In the genomic region with DNA sequence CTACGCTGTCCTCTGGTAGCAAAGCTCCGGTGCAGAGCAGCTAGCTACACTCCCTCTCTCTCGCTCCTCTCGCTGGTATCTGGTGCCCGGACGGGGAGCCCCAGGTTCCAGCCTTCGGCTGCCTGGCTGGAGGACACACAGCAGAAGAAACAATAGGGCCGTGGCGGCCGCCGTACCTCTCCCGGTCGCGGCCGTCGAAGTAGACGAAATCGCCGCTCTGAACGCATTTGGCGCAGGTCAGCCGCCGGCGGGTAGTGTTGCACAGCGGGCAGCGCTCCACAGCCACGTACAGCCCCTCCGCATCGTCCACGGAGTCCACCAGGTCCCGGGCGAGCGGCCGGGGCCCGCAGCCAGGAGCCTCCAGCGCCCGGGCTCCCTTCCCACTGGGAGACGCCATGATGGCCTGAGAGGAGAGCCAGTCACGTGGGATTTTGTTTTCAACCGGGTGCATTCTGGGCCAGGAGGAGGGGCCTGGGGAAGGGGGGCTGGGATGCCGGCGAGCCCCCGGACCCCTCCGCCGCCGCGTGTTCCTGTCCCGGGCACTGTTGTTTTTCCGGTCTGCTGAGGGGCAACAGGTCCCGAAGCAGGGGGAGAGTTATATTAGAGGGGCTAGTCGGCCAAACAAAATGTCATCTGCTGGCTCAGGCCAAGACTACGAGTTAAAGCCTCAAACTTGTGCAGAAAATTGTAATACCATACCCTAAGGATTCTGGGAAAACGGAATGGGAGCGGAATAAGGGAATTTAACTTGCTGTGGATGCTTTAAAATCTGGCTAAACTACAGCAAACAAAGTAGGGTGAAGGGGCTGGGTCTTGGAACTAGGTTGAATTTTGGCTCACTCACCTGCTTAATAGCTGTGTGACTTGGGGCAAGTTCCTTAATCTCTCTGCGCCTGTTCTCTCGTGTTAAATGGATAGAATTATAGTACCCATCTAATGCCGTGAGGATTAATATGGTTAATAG, we compare ENCODE assay signal across 8 cellular contexts.
DNase-seq lines count a peak whose midpoint lies in the region; ATAC-seq and TF ChIP-seq lines count a peak whose summit lies in the region.

A gene with protein sequence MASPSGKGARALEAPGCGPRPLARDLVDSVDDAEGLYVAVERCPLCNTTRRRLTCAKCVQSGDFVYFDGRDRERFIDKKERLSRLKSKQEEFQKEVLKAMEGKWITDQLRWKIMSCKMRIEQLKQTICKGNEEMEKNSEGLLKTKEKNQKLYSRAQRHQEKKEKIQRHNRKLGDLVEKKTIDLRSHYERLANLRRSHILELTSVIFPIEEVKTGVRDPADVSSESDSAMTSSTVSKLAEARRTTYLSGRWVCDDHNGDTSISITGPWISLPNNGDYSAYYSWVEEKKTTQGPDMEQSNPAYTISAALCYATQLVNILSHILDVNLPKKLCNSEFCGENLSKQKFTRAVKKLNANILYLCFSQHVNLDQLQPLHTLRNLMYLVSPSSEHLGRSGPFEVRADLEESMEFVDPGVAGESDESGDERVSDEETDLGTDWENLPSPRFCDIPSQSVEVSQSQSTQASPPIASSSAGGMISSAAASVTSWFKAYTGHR (minus strand): TSS at position 405 of the 964 bp plus-strand sequence. CDS start 8 bp downstream, at position 397.

- no peak for TF ChIP-seq CTCF in brain microvascular endothelial cell (IDR thresholded peaks at IDR 0.05; ENCODE audit: low read depth, low read length, missing control alignments)

- H3K27ac ChIP-seq in brain microvascular endothelial cell, result peak within 1 kb of the TSS; percentile 89
- peak within 1 kb of the TSS; percentile 67 for H3K27ac ChIP-seq in iPS-20b (ENCODE audit: low read length)
- H3K27ac ChIP-seq in skin epidermis, result peak within 1 kb of the TSS; percentile 23 to 96 (median 87)

- peak within 1 kb of the TSS; percentile 97 for H3K9ac ChIP-seq in iPS-20b (ENCODE audit: low read depth, low read length)

- in situ Hi-C loops in brain microvascular endothelial cell (cut with HindIII; ENCODE audit: low pct_ligation_motif_present, low sequenced_read_pairs), result no loop called here

- ATAC-seq in HG03025 (IDR thresholded peaks at IDR 0.05; ENCODE audit: low FRiP score, unreplicated experiment), result peak; percentile 97

- no peaks in the 10 kb centered on the region for H3K9me3 ChIP-seq in iPS-20b (ENCODE audit: insufficient read depth, low read depth, low read length)

- no peaks in the 10 kb centered on the region for H3K36me3 ChIP-seq in brain microvascular endothelial cell (replicated peaks)
- H3K36me3 ChIP-seq in iPS-20b (ENCODE audit: insufficient read depth, low read depth, low read length), result no peaks in the 10 kb centered on the region

- DNase-seq in SIG-M5 treated with dmso at 0.1 percent for 504 hours (lab: John Stamatoyannopoulos, UW; ENCODE audit: unreplicated experiment), result peak; percentile 76
- no peak for DNase-seq in SIG-M5 (lab: John Stamatoyannopoulos, UW)
- DNase-seq in NCI-H2107 (lab: John Stamatoyannopoulos, UW), result peak; percentile 56
- peak; percentile 84 for DNase-seq in UCSD-AML1 (lab: John Stamatoyannopoulos, UW; ENCODE audit: unreplicated experiment)
- DNase-seq in brain microvascular endothelial cell, result peak; percentile 78

- H3K27me3 ChIP-seq in brain microvascular endothelial cell (replicated peaks) (no peaks in the 10 kb centered on the region), iPS-20b (ENCODE audit: insufficient read depth, low read length) (no peaks in the 10 kb centered on the region)

- H3K4me3 ChIP-seq in brain microvascular endothelial cell (ENCODE audit: low read depth, low read length) (peak within 1 kb of the TSS; percentile 91), iPS-20b (ENCODE audit: low read length) (peak within 1 kb of the TSS; percentile 98), skin epidermis (peak within 1 kb of the TSS; percentile 65 to 99 (median 85))

- H3K4me1 ChIP-seq in iPS-20b (ENCODE audit: insufficient read depth, low read length), result peaks cover 2% of the 10 kb centered on the region; the same call in 1 of the 2 replicates
